9 cellular contexts compared by ENCODE assay signal in the genomic region with DNA sequence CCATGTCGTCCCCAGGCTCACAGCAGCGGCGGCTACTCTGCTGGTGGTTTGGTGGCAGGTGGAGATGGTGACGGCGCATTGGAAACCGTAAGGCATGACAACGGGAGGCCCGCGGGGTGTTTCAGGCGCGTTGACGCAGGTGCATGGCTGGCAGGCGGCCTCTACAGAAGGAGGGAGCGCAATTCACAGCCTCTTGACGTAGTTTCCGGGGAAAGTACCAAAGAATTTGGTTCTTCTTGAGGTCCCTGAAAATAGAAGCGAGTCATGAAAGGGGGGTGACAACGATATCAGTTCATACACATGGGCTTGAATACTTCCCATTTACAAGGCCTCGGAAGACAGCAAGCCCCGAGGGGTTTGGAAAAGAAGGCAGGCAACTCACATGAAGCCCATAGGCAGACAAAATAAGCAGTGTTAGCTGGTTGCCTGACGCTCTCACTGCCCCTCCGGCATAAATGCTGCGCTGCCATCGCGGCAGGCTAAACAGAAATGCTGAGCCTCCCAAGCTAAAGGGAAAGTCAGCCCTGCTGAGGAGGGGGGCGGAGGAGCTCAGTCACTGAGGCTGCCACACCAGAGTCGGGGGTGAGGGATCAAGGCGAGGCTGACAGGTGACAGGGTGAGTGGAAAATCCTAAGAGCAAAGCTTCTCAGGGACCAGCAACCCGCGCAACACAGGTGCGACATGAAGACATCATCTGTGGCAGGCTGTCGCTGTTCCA. TPM values are rescaled to one million over a fixed set of nuclear protein-coding genes. Genes with fewer than 3 reads are reported as not detected.
DNase-seq lines count a peak whose midpoint lies in the region; ATAC-seq and TF ChIP-seq lines count a peak whose summit lies in the region.
"Had no signal": no experiment of that assay in that cellular context is flagged by ENCODE, and none has a peak within 500 bp of the region (broad histone marks: within the 10 kb centered on the region; RNA-seq: fewer than 3 reads in every experiment).

No MANE protein-coding gene starts in this region.

- CTCF ChIA-PET in AG04450 (lab: Charles Lee): interaction anchor here (0.6 to 6.5 kb wide), 2 partner anchors 10 to 66 kb away, joined by 9 to 50 read pairs; no protein-coding TSS in a partner anchor

- H3K36me3 Mint-ChIP-seq in activated T-cell treated with anti-CD3 and anti-CD28 coated beads, Interleukin-2, amount 50 U/mL, for 72 hours (ENCODE audit: insufficient read depth in 2 of 2): peaks cover 2 to 6% of the 10 kb centered on the region in 2 donors
- peaks cover 4 to 8% of the 10 kb centered on the region in 2 donors for H3K36me3 Mint-ChIP-seq in stimulated activated naive B cell treated with anti-CD40 and anti-IgM and Interleukin-4, amounts not matched to agents 10 μg/mL and 1 μg/mL and 100 μg/mL, for 72 hours

- no peak overlapping the region for H3K27ac ChIP-seq in AG04450 (ENCODE audit: low read depth, low read length)
- H3K27ac ChIP-seq: BLaER1 treated with 17β-estradiol and CSF1 and Interleukin-3, amounts not matched to agents 10 nM and 100 nM had no signal

- H3K9me3 Mint-ChIP-seq in activated T-cell treated with anti-CD3 and anti-CD28 coated beads, Interleukin-2, amount 50 U/mL, for 72 hours: no peaks in the 10 kb centered on the region
- peaks cover 6% of the 10 kb centered on the region in 2 donors for H3K9me3 Mint-ChIP-seq in stimulated activated naive B cell treated with anti-CD40 and anti-IgM and Interleukin-4, amounts not matched to agents 10 μg/mL and 1 μg/mL and 100 μg/mL, for 72 hours

- H3K4me1 Mint-ChIP-seq in activated T-cell treated with anti-CD3 and anti-CD28 coated beads, Interleukin-2, amount 50 U/mL, for 72 hours (ENCODE audit: low read depth): peaks cover 55% of the 10 kb centered on the region
- peaks cover 14 to 17% of the 10 kb centered on the region in 2 donors for H3K4me1 Mint-ChIP-seq in stimulated activated naive B cell treated with anti-CD40 and anti-IgM and Interleukin-4, amounts not matched to agents 10 μg/mL and 1 μg/mL and 100 μg/mL, for 72 hours

- peak overlapping the region; percentile 78 to 90 for H3K4me3 Mint-ChIP-seq in activated T-cell treated with anti-CD3 and anti-CD28 coated beads, Interleukin-2, amount 50 U/mL, for 72 hours
- H3K4me3 Mint-ChIP-seq in stimulated activated naive B cell treated with anti-CD40 and anti-IgM and Interleukin-4, amounts not matched to agents 10 μg/mL and 1 μg/mL and 100 μg/mL, for 72 hours: peak overlapping the region; percentile 71 to 82

- POLR2A ChIA-PET in AG04450 (lab: Yijun Ruan, JAX): no interaction called here

- no peaks in the 10 kb centered on the region for H3K9me3 ChIP-seq in AG04450 (ENCODE audit: control insufficient read depth, insufficient read depth, low read length)
- H3K9me3 ChIP-seq: BLaER1 treated with 17β-estradiol and CSF1 and Interleukin-3, amounts not matched to agents 10 nM and 100 nM had no signal

- DNase-seq in AG04450 (ENCODE audit: low read depth, low spot score) (no peak), left kidney (ENCODE audit: low read depth, low spot score) (peak; percentile 86), globus pallidus (ENCODE audit: low spot score) (no peak), NOMO-1 treated with DMSO at 0.1 percent for 48 hours (lab: John Stamatoyannopoulos, UW; ENCODE audit: unreplicated experiment) (no peak)
- peak; percentile 85 to 92 for DNase-seq in activated T-cell treated with anti-CD3 and anti-CD28 coated beads, Interleukin-2, amount 50 U/mL, for 72 hours
- DNase-seq in stimulated activated naive B cell treated with anti-CD40 and anti-IgM and Interleukin-4, amounts not matched to agents 10 μg/mL and 1 μg/mL and 100 μg/mL, for 72 hours: peak; percentile 86

- H3K27me3 ChIP-seq in AG04450 (ENCODE audit: control insufficient read depth, insufficient read depth, low read length): peaks cover 18% of the 10 kb centered on the region

- H3K27ac Mint-ChIP-seq in activated T-cell treated with anti-CD3 and anti-CD28 coated beads, Interleukin-2, amount 50 U/mL, for 72 hours: peak overlapping the region; percentile 87
- peak overlapping the region; percentile 99 for H3K27ac Mint-ChIP-seq in stimulated activated naive B cell treated with anti-CD40 and anti-IgM and Interleukin-4, amounts not matched to agents 10 μg/mL and 1 μg/mL and 100 μg/mL, for 72 hours

- H3K4me3 ChIP-seq in AG04450 (ENCODE audit: low read depth, low read length): peak overlapping the region; percentile 27
- H3K4me3 ChIP-seq: BLaER1 treated with 17β-estradiol and CSF1 and Interleukin-3, amounts not matched to agents 10 nM and 100 nM had no signal

- no peak for TF ChIP-seq CTCF in AG04450 (IDR thresholded peaks at IDR 0.05; ENCODE audit: low read depth, low read length)

- ATAC-seq in GM19463 (IDR thresholded peaks at IDR 0.05; ENCODE audit: unreplicated experiment) (peak; percentile 99), HG03565 (IDR thresholded peaks at IDR 0.05; ENCODE audit: unreplicated experiment) (peak; percentile 94)
- ATAC-seq in activated T-cell treated with anti-CD3 and anti-CD28 coated beads, Interleukin-2, amount 50 U/mL, for 72 hours (replicated peaks in 1 of 2): peak; percentile 99
- ATAC-seq in stimulated activated naive B cell treated with anti-CD40 and anti-IgM and Interleukin-4, amounts not matched to agents 10 μg/mL and 1 μg/mL and 100 μg/mL, for 72 hours (replicated peaks): peak; percentile 99

- peaks cover 63% of the 10 kb centered on the region for H3K27me3 Mint-ChIP-seq in activated T-cell treated with anti-CD3 and anti-CD28 coated beads, Interleukin-2, amount 50 U/mL, for 72 hours (ENCODE audit: low read depth)
- H3K27me3 Mint-ChIP-seq in stimulated activated naive B cell treated with anti-CD40 and anti-IgM and Interleukin-4, amounts not matched to agents 10 μg/mL and 1 μg/mL and 100 μg/mL, for 72 hours: peaks cover 36 to 71% of the 10 kb centered on the region in 2 donors

RNA-seq across cellular contexts. Expression of a gene that starts 52.3 kb away (rescaled TPM):
- 15.2 and 15.4 TPM in 2 replicates for polyA plus RNA-seq in AG04450 (2011; rRNA removed)
- polyA minus RNA-seq in AG04450 (2011; rRNA and poly(A)+ RNA removed): 10.4 and 12.2 TPM in 2 replicates
- 1 to 10 TPM; 1.5 to 7.4 TPM for total RNA-seq in activated T-cell treated with anti-CD3 and anti-CD28 coated beads, Interleukin-2, amount 50 U/mL, for 72 hours

Comparison
In these comparisons a context has a peak if more than half of its experiments do, and no peak if none do; other contexts are left out.
1. DNase-seq: peak in activated T-cell treated with anti-CD3 and anti-CD28 coated beads, Interleukin-2, amount 50 U/mL, for 72 hours (2 of 2), left kidney (single experiment) and stimulated activated naive B cell treated with anti-CD40 and anti-IgM and Interleukin-4, amounts not matched to agents 10 μg/mL and 1 μg/mL and 100 μg/mL, for 72 hours (single experiment); none in AG04450 (single experiment), globus pallidus (single experiment) and NOMO-1 treated with DMSO at 0.1 percent for 48 hours (single experiment).
2. Peak in every context shown above with its lines, with median percentiles within 50 percentile points of each other: ATAC-seq.